23 cellular contexts compared by ENCODE assay signal in genomic region chr10:70913546-70914240, GRCh38. TPM values are rescaled to one million over a fixed set of nuclear protein-coding genes. Genes with fewer than 3 reads are reported as not detected.
DNase-seq lines count a peak whose midpoint lies in the region; ATAC-seq, FAIRE-seq and TF ChIP-seq lines count a peak whose summit lies in the region.
"Had no signal": no experiment of that assay in that cellular context is flagged by ENCODE, and none has a peak within 500 bp of the region (broad histone marks: within the 10 kb centered on the region; RNA-seq: fewer than 3 reads in every experiment).

No MANE protein-coding gene starts in this region.

- H3K9ac ChIP-seq in kidney (ENCODE audit: low read length in 2 of 2) = no peak overlapping the region
- H3K9ac ChIP-seq: KMS-11 had no signal

- H3K36me3 ChIP-seq in kidney (ENCODE audit: control insufficient read depth in 1 of 2, insufficient read depth in 2 of 2, low read length in 2 of 2) = no peaks in the 10 kb centered on the region
- no peaks in the 10 kb centered on the region for H3K36me3 ChIP-seq in upper lobe of right lung

- TF ChIP-seq CTCF in WTC11 (IDR thresholded peaks at IDR 0.05) (no peak), kidney (IDR thresholded peaks at IDR 0.05; ENCODE audit: borderline replicate concordance, extremely low read depth, insufficient read depth) (no peak), upper lobe of right lung (IDR thresholded peaks at IDR 0.05) (no peak)

- POLR2A ChIA-PET in WTC11 (lab: Charles Lee) = no interaction called here

- intact Hi-C loops in Right ventricle myocardium superior (cut with DNase I) = no loop called here
- intact Hi-C loops in cardiac septum (cut with DNase I) = no loop called here
- intact Hi-C loops in kidney (cut with DNase I) = loop anchor here (10.0 kb wide), 1 partner anchor 371 kb away; no protein-coding TSS in a partner anchor
- intact Hi-C loops in upper lobe of right lung (cut with DNase I) = no loop called here

- no peaks in the 10 kb centered on the region for H3K27me3 ChIP-seq in upper lobe of right lung

- no peaks in the 10 kb centered on the region; the same call in 1 of the 2 replicates for H3K27me3 Mint-ChIP-seq in WTC11 (ENCODE audit: low read depth)

- CTCF ChIA-PET in WTC11 (lab: Charles Lee) = interaction anchor here (0.8 to 2.4 kb wide), 3 partner anchors 10 to 26 kb away, joined by 3 to 21 read pairs (median 3); no protein-coding TSS in a partner anchor

- DNase-seq in Right ventricle myocardium superior = peak; percentile 17
- no peak for DNase-seq in cardiac septum (ENCODE audit: low spot score)
- peak; percentile 4 for DNase-seq in WTC11 (ENCODE audit: low spot score)
- DNase-seq in kidney = peak; percentile 51
- peak; percentile 42 for DNase-seq in upper lobe of right lung
- DNase-seq in NCI-H526 (lab: John Stamatoyannopoulos, UW) = no peak
- no peak for DNase-seq in NCI-H2081 (lab: John Stamatoyannopoulos, UW)
- DNase-seq in ureter (ENCODE audit: low spot score) = no peak
- DNase-seq: DMS53, GDM1, GOT3, NCI-H1092 treated with DMSO at 0.1 percent for 48 hours, NCI-H1436 treated with DMSO at 0.1 percent for 48 hours, NCI-H2029, NCI-H226, NCI-H510A treated with DMSO at 0.1 percent for 48 hours, NCI-H82 had no signal

- H3K4me3 ChIP-seq in kidney (ENCODE audit: low read length in 2 of 2) (no peak overlapping the region), upper lobe of right lung (no peak overlapping the region)

- no peak for ATAC-seq in Right ventricle myocardium superior (ENCODE audit: poor library complexity)
- no peak for ATAC-seq in WTC11
- no peak for ATAC-seq in upper lobe of right lung
- ATAC-seq: HCT116, Panc1 had no signal

- H3K9me3 ChIP-seq in kidney (ENCODE audit: control insufficient read depth in 1 of 2, low read length in 2 of 2) (no peaks in the 10 kb centered on the region), upper lobe of right lung (no peaks in the 10 kb centered on the region)

- peaks cover 3% of the 10 kb centered on the region; the same call in 1 of the 2 replicates for H3K9me3 Mint-ChIP-seq in WTC11

- H3K4me1 Mint-ChIP-seq in WTC11 = no peaks in the 10 kb centered on the region; the same call in 1 of the 2 replicates

- H3K27ac Mint-ChIP-seq in WTC11 = no peak overlapping the region

- H3K4me1 ChIP-seq in kidney (ENCODE audit: control insufficient read depth in 1 of 2, insufficient read depth in 1 of 2, low read depth in 1 of 2, low read length in 2 of 2) (no peaks in the 10 kb centered on the region), upper lobe of right lung (no peaks in the 10 kb centered on the region)

- H3K27ac ChIP-seq in kidney (ENCODE audit: low read depth in 2 of 2, low read length in 2 of 2) (no peak overlapping the region), upper lobe of right lung (no peak overlapping the region)
- H3K27ac ChIP-seq: HL-60, KMS-11 had no signal

- no peaks in the 10 kb centered on the region for H3K36me3 Mint-ChIP-seq in WTC11

- no peak for FAIRE-seq in kidney (lab: Jason Lieb, UNC)
- FAIRE-seq: D721Med, GM18507 had no signal

- H3K4me3 Mint-ChIP-seq in WTC11 = no peak overlapping the region

TF ChIP-seq in WTC11, 78 proteins besides CTCF, POLR2A, EP300 and RAD21:
- TF ChIP-seq USF1 (CRISPR knock-in tag; IDR thresholded peaks at IDR 0.05) = no peak

RNA-seq across cellular contexts. Expression of gene PCBD1, which starts 25.3 kb away (rescaled TPM):
- total RNA-seq in Right ventricle myocardium superior = 142 TPM
- 121 TPM for total RNA-seq in cardiac septum
- total RNA-seq in WTC11 (2021) = 32.5 to 44.2 TPM (median 41.8 TPM) in 3 replicates
- 90.1 TPM for total RNA-seq in kidney
- 371 TPM for polyA plus RNA-seq in kidney (ENCODE audit: insufficient read depth, low read depth, low replicate concordance)
- 117 TPM for total RNA-seq in upper lobe of right lung
- 154 TPM for total RNA-seq in ureter

Comparison
In these comparisons a context has a peak if more than half of its experiments do, and no peak if none do; other contexts are left out.
1. DNase-seq: peak in Right ventricle myocardium superior (single experiment), WTC11 (single experiment), kidney (single experiment) and upper lobe of right lung (single experiment); none in cardiac septum (single experiment), NCI-H526 (0 of 2), NCI-H2081 (0 of 2) and ureter (single experiment).